In the genomic region with DNA sequence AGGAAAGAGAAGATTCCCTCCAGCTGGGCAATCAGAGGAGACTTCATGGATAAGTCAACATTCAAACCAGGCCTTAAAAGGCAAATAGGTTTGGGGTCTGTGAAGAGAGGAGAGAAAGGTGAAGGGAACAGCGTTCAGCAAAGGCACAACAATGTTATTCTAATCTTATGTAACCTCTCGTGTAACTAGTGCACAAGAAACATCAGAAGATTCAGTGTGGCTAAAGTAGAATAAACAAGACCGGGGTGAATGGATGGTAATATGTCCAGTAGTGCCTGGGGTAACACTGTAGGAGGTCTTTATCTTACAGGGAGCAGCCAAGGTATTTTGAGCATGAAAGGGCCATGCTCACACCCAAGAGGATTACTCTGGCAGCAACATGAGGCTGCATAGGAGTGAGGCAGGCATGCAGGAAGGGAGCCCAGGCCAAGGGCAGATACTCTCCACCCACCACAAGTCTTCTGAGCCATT, we compare ENCODE assay signal across 1 cellular context.
TF ChIP-seq lines count a peak whose summit lies in the region.

No MANE protein-coding gene starts in this region.

TF ChIP-seq in H1, 55 proteins besides CTCF, POLR2A, EP300 and RAD21:
- TF ChIP-seq SIN3A (conservative IDR thresholded peaks at IDR 0.05 in 1 of 2, IDR thresholded peaks at IDR 0.05 in 1 of 2; ENCODE audit: low read depth in 1 of 2, low read length in 2 of 2) (no peak), CREB1 (IDR thresholded peaks at IDR 0.05) (no peak), CHD2 (IDR thresholded peaks at IDR 0.05; ENCODE audit: low read length) (no peak), SRF (IDR thresholded peaks at IDR 0.05; ENCODE audit: low read depth, low read length) (peak; percentile 55; the same call in 1 of the 2 replicates), JUND (IDR thresholded peaks at IDR 0.05; ENCODE audit: low read length) (no peak), TBP (IDR thresholded peaks at IDR 0.05; ENCODE audit: low read depth, low read length) (no peak), SP1 (IDR thresholded peaks at IDR 0.05; ENCODE audit: low read depth, low read length) (no peak), CBX5 (IDR thresholded peaks at IDR 0.05; ENCODE audit: low read depth, low read length) (no peak), POU5F1 (IDR thresholded peaks at IDR 0.05; ENCODE audit: low read depth, low read length) (no peak), TEAD4 (IDR thresholded peaks at IDR 0.05; ENCODE audit: low read depth, low read length) (no peak), EZH2 (IDR thresholded peaks at IDR 0.05; ENCODE audit: low read depth, low read length, severe bottlenecking) (no peak), CBX8 (IDR thresholded peaks at IDR 0.05; ENCODE audit: borderline replicate concordance, low read depth, low read length) (no peak), POLR2AphosphoS5 (IDR thresholded peaks at IDR 0.05; ENCODE audit: low read depth, low read length) (no peak)
- TF ChIP-seq, protein P1, sequence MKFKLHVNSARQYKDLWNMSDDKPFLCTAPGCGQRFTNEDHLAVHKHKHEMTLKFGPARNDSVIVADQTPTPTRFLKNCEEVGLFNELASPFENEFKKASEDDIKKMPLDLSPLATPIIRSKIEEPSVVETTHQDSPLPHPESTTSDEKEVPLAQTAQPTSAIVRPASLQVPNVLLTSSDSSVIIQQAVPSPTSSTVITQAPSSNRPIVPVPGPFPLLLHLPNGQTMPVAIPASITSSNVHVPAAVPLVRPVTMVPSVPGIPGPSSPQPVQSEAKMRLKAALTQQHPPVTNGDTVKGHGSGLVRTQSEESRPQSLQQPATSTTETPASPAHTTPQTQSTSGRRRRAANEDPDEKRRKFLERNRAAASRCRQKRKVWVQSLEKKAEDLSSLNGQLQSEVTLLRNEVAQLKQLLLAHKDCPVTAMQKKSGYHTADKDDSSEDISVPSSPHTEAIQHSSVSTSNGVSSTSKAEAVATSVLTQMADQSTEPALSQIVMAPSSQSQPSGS (IDR thresholded peaks at IDR 0.05; ENCODE audit: low read length): no peak
- TF ChIP-seq, protein P2, sequence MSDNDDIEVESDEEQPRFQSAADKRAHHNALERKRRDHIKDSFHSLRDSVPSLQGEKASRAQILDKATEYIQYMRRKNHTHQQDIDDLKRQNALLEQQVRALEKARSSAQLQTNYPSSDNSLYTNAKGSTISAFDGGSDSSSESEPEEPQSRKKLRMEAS (IDR thresholded peaks at IDR 0.05): peak; percentile 25; the same call in 1 of the 2 replicates
